In genomic region chr1:45643978-45644377, GRCh38 we compare ENCODE assay signal across 9 cellular contexts. TPM values are rescaled to one million over a fixed set of nuclear protein-coding genes. Genes with fewer than 3 reads are reported as not detected.
A peak's percentile ranks its signal among the peaks of the same experiment; 100 is the strongest.
DNase-seq lines count a peak whose midpoint lies in the region; ATAC-seq and TF ChIP-seq lines count a peak whose summit lies in the region.
"Had no signal": no experiment of that assay in that cellular context is flagged by ENCODE, and none has a peak within 500 bp of the region (broad histone marks: within the 10 kb centered on the region; RNA-seq: fewer than 3 reads in every experiment).

No MANE protein-coding gene starts in this region.

- ATAC-seq in left lung (peak; percentile 90), HG03097 (IDR thresholded peaks at IDR 0.05; ENCODE audit: low FRiP score, unreplicated experiment) (no peak)
- no peak for ATAC-seq in stimulated activated naive CD8-positive, alpha-beta T cell treated with anti-CD3 and anti-CD28 coated beads, Interleukin-15, Interleukin-2, amounts not matched to agents 100 U/mL and 50 U/mL, for 24 hours

- intact Hi-C loops in left lung (cut with DNase I), result no loop called here

- no peak overlapping the region for H3K4me3 ChIP-seq in left lung

- peaks cover 0 to 20% of the 10 kb centered on the region in 2 donors for H3K4me1 ChIP-seq in left lung

- in situ Hi-C loops in ACHN (cut with HindIII; ENCODE audit: low pct_ligation_motif_present, low pct_unique_long_range_greater_than_20kb, low sequenced_read_pairs), result no loop called here

- no peaks in the 10 kb centered on the region for H3K9me3 ChIP-seq in left lung

- H3K27me3 ChIP-seq in left lung, result no peaks in the 10 kb centered on the region

- H3K36me3 ChIP-seq in left lung, result peaks cover 0 to 67% of the 10 kb centered on the region in 2 donors

- peak overlapping the region in 1 of 2 donors; percentile 48 for H3K27ac ChIP-seq in left lung

- no peak for TF ChIP-seq CTCF in left lung (IDR thresholded peaks at IDR 0.05)

- DNase-seq in ACHN (peak; percentile 31), HuH-7 (ENCODE audit: low spot score) (peak; percentile 53), astrocyte of the hippocampus (ENCODE audit: low read depth, low spot score) (peak; percentile 21), left lung (no peak), NCI-H748 (lab: John Stamatoyannopoulos, UW; ENCODE audit: unreplicated experiment) (no peak), NCI-H187 treated with DMSO at 0.1 percent for 48 hours (lab: John Stamatoyannopoulos, UW) (no peak)
- DNase-seq in stimulated activated naive CD8-positive, alpha-beta T cell treated with anti-CD3 and anti-CD28 coated beads, Interleukin-15, Interleukin-2, amounts not matched to agents 100 U/mL and 50 U/mL, for 24 hours, result no peak
- DNase-seq: NCI-H1930 had no signal

RNA-seq across cellular contexts. Expression of gene CCDC17, which starts 20.1 kb away (rescaled TPM):
- total RNA-seq in left lung, result 10 to 100 TPM in 1 of 2 donors, under 1 TPM in 1; 0.70 to 16.2 TPM

RNA-seq across cellular contexts. Expression of gene GPBP1L1, which starts 42.4 kb away (rescaled TPM):
- total RNA-seq in left lung, result 100 to 1,000 TPM in 1 of 2 donors, 10 to 100 TPM in 1; 94.9 to 113 TPM

RNA-seq across cellular contexts. Expression of gene TMEM69, which starts 44.0 kb away (rescaled TPM):
- 10 to 100 TPM; 17.6 to 19.9 TPM for total RNA-seq in left lung

Comparison
In these comparisons a context has a peak if more than half of its experiments do, and no peak if none do; other contexts are left out.
1. DNase-seq: peak in ACHN (single experiment), HuH-7 (single experiment) and astrocyte of the hippocampus (single experiment); none in left lung (0 of 2), NCI-H748 (single experiment), stimulated activated naive CD8-positive, alpha-beta T cell treated with anti-CD3 and anti-CD28 coated beads, Interleukin-15, Interleukin-2, amounts not matched to agents 100 U/mL and 50 U/mL, for 24 hours (single experiment) and NCI-H187 treated with DMSO at 0.1 percent for 48 hours (single experiment).